ENCODE assay signal across 8 cellular contexts in genomic region chr2:111883661-111884591, GRCh38. TPM values are rescaled to one million over a fixed set of nuclear protein-coding genes. Genes with fewer than 3 reads are reported as not detected.
A peak's percentile ranks its signal among the peaks of the same experiment; 100 is the strongest.
DNase-seq lines count a peak whose midpoint lies in the region; ATAC-seq and TF ChIP-seq lines count a peak whose summit lies in the region.

Gene ANAPC1, minus strand, starts transcription at chr2:111884193. Its CDS starts 3,368 bp downstream, at chr2:111880825.

- CTCF ChIA-PET in mammary epithelial cell (lab: Charles Lee; ENCODE audit: low non-redundant PET), result no interaction called here

- H3K9me3 Mint-ChIP-seq in immature natural killer cell, result no peaks in the 10 kb centered on the region

- H3K4me1 ChIP-seq in mammary epithelial cell (ENCODE audit: insufficient read depth, low read length), result peaks cover 2% of the 10 kb centered on the region

- BruUV-seq in mammary epithelial cell (replicated peaks; lab: Mats Ljungman, UMichigan), result TSS peak; percentile 34

- peak within 1 kb of the TSS; percentile 87 to 97 (median 94) for H3K27ac Mint-ChIP-seq in immature natural killer cell

- in situ Hi-C loops in ACHN (cut with HindIII; ENCODE audit: low pct_ligation_motif_present, low pct_unique_long_range_greater_than_20kb, low sequenced_read_pairs), result no loop called here
- in situ Hi-C loops in mammary epithelial cell (cut with MboI; ENCODE audit: low sequenced_read_pairs in 2 of 2), result no loop called here

- H3K4me3 Mint-ChIP-seq in immature natural killer cell, result peak within 1 kb of the TSS; percentile 92 to 98 (median 96)

- peaks cover 0 to 4% (median under 1%) of the 10 kb centered on the region in 3 donors for H3K36me3 Mint-ChIP-seq in immature natural killer cell

- H3K36me3 ChIP-seq in WERI-Rb-1, result no peaks in the 10 kb centered on the region
- H3K36me3 ChIP-seq in mammary epithelial cell (ENCODE audit: insufficient read depth, low read length), result peaks cover under 1% of the 10 kb centered on the region

- TF ChIP-seq CTCF in WERI-Rb-1 (IDR thresholded peaks at IDR 0.05; ENCODE audit: low read depth, low read length), result no peak
- TF ChIP-seq CTCF in mammary epithelial cell (conservative IDR thresholded peaks at IDR 0.05 in 1 of 2, IDR thresholded peaks at IDR 0.05 in 1 of 2; ENCODE audit: extremely low read depth in 1 of 2, insufficient read depth in 1 of 2, low read depth in 1 of 2, low read length in 2 of 2), result no peak

- DNase-seq in ACHN, result peak; percentile 91
- peak; percentile 83 for DNase-seq in NCI-H2171 treated with DMSO at 0.1 percent for 48 hours (lab: John Stamatoyannopoulos, UW)
- peak; percentile 89 for DNase-seq in WERI-Rb-1
- peak; percentile 82 for DNase-seq in mammary epithelial cell
- DNase-seq in immature natural killer cell, result peak; percentile 79 to 80 (median 80)
- peak; percentile 49 for DNase-seq in smooth muscle cell of the brain vasculature (ENCODE audit: low read depth, low spot score)

- intact Hi-C loops in mammary epithelial cell (cut with micrococcal nuclease), result no loop called here

- peak within 1 kb of the TSS; percentile 84 for H3K4me2 ChIP-seq in mammary epithelial cell (ENCODE audit: insufficient read depth, low read depth, low read length)

- H3K9ac ChIP-seq in mammary epithelial cell (ENCODE audit: insufficient read depth, low read length), result peak within 1 kb of the TSS; percentile 92

- H2AFZ ChIP-seq in mammary epithelial cell (ENCODE audit: low read depth, low read length), result peak within 1 kb of the TSS; percentile 95

- WGBS in mammary epithelial cell (ENCODE audit: low coverage, missing lambda C conversion rate), result 4% methylated on average over 28 of the region's 73 CpGs

- ATAC-seq in GM18861 (IDR thresholded peaks at IDR 0.05; ENCODE audit: unreplicated experiment) (peak; percentile 62), HG03066 (IDR thresholded peaks at IDR 0.05; ENCODE audit: low read depth, unreplicated experiment) (peak; percentile 78)

- H3K27ac ChIP-seq in WERI-Rb-1 (peak within 1 kb of the TSS; percentile 85), mammary epithelial cell (ENCODE audit: insufficient read depth, low read depth, low read length) (peak within 1 kb of the TSS; percentile 72)

- H3K4me3 ChIP-seq in WERI-Rb-1 (ENCODE audit: low read depth, low read length) (peak within 1 kb of the TSS; percentile 65), mammary epithelial cell (replicated peaks in 1 of 3; ENCODE audit: insufficient read depth in 1 of 3, low read depth in 2 of 3, low read length in 3 of 3) (peak within 1 kb of the TSS; percentile 64 to 96 (median 75))

- peaks cover 14 to 16% of the 10 kb centered on the region in 2 donors for H3K4me1 Mint-ChIP-seq in immature natural killer cell

- no peaks in the 10 kb centered on the region for H4K20me1 ChIP-seq in mammary epithelial cell (ENCODE audit: insufficient read depth, low read length)

- dilution Hi-C loops in mammary epithelial cell (cut with HindIII; ENCODE audit: low sequenced_read_pairs), result no loop called here

- peaks cover 34% of the 10 kb centered on the region for H3K79me2 ChIP-seq in mammary epithelial cell (ENCODE audit: insufficient read depth, low read length)

- H3K27me3 Mint-ChIP-seq in immature natural killer cell (ENCODE audit: low read depth in 3 of 3), result peaks cover 0 to 3% (median 2%) of the 10 kb centered on the region in 3 donors

- no peaks in the 10 kb centered on the region for H3K9me3 ChIP-seq in WERI-Rb-1 (ENCODE audit: severe bottlenecking)
- H3K9me3 ChIP-seq in mammary epithelial cell (replicated peaks; ENCODE audit: insufficient read depth, low read length), result no peaks in the 10 kb centered on the region

- H3K27me3 ChIP-seq in WERI-Rb-1 (ENCODE audit: insufficient read depth, low read depth, severe bottlenecking) (no peaks in the 10 kb centered on the region), mammary epithelial cell (ENCODE audit: insufficient read depth, low read length) (no peaks in the 10 kb centered on the region)

RNA-seq across cellular contexts. Expression of gene ANAPC1, which starts in this region (rescaled TPM):
- total RNA-seq in mammary epithelial cell, result 10 to 100 TPM; 50.3 to 65.3 TPM
- polyA plus RNA-seq in mammary epithelial cell (29.2 TPM), immature natural killer cell (10 to 100 TPM in 2 of 3 donors, 1 to 10 TPM in 1; 9.0 to 20.8 (median 13.7) TPM)
- polyA minus RNA-seq in mammary epithelial cell, result 72.6 TPM

Comparison
In these comparisons a context has a peak if more than half of its experiments do, and no peak if none do; other contexts are left out.
1. Peak in every context shown above with its lines: DNase-seq, ATAC-seq, H3K4me3 ChIP-seq and H3K27ac ChIP-seq.